2 cellular contexts compared by ENCODE assay signal in genomic region chrX:134706138-134706537, GRCh38.
TF ChIP-seq lines count a peak whose summit lies in the region.

No MANE protein-coding gene starts in this region.

TF ChIP-seq in IMR-90, 13 proteins besides CTCF, POLR2A, EP300 and RAD21:
- TF ChIP-seq SMC3 (IDR thresholded peaks at IDR 0.05; ENCODE audit: low read depth, low read length) (no peak), MAZ (IDR thresholded peaks at IDR 0.05; ENCODE audit: borderline replicate concordance, low read depth, low read length) (no peak), CHD1 (IDR thresholded peaks at IDR 0.05; ENCODE audit: low read depth, low read length) (no peak), RFX5 (IDR thresholded peaks at IDR 0.05; ENCODE audit: low read depth, low read length) (no peak), USF2 (IDR thresholded peaks at IDR 0.05; ENCODE audit: low read depth, low read length) (no peak), ELK1 (IDR thresholded peaks at IDR 0.05; ENCODE audit: borderline replicate concordance, low read depth, low read length) (no peak), FOS (IDR thresholded peaks at IDR 0.05; ENCODE audit: low read depth, low read length) (no peak), RCOR1 (IDR thresholded peaks at IDR 0.05; ENCODE audit: insufficient replicate concordance, low read length) (no peak), BHLHE40 (IDR thresholded peaks at IDR 0.05; ENCODE audit: low read depth, low read length) (no peak), CEBPB (IDR thresholded peaks at IDR 0.05; ENCODE audit: low read depth, low read length) (no peak), NFE2L2 (IDR thresholded peaks at IDR 0.05; ENCODE audit: low read depth, low read length) (no peak)

TF ChIP-seq in K562, 482 proteins besides CTCF, POLR2A, EP300 and RAD21:
- TF ChIP-seq PKNOX1 (IDR thresholded peaks at IDR 0.05) (0 out of 2 replicates have a peak, but pooled peaks have one; percentile 7), BCL6 (CRISPR knock-in tag; IDR thresholded peaks at IDR 0.05) (no peak), NUFIP1 (IDR thresholded peaks at IDR 0.05; ENCODE audit: partially characterized antibody) (no peak), MEIS2 (IDR thresholded peaks at IDR 0.05; ENCODE audit: partially characterized antibody) (peak; percentile 57), PBX2 (CRISPR knock-in tag; IDR thresholded peaks at IDR 0.05; ENCODE audit: low read depth) (no peak), PBX2 (tag; conservative IDR thresholded peaks at IDR 0.05; ENCODE audit: low read depth) (peak; percentile 48; the same call in 1 of the 2 replicates), LARP7 (IDR thresholded peaks at IDR 0.05) (no peak), MEF2A (IDR thresholded peaks at IDR 0.05; ENCODE audit: control insufficient read depth, low read depth, low read length) (no peak), DDX20 (tag; IDR thresholded peaks at IDR 0.05; ENCODE audit: low read depth) (no peak), MCM7 (IDR thresholded peaks at IDR 0.05) (no peak), USF2 (CRISPR knock-in tag; IDR thresholded peaks at IDR 0.05) (no peak), ETS2 (tag; IDR thresholded peaks at IDR 0.05; ENCODE audit: borderline replicate concordance, poor library complexity, severe bottlenecking) (no peak), BMI1 (IDR thresholded peaks at IDR 0.05; ENCODE audit: low read length) (no peak)
